In the genomic region with DNA sequence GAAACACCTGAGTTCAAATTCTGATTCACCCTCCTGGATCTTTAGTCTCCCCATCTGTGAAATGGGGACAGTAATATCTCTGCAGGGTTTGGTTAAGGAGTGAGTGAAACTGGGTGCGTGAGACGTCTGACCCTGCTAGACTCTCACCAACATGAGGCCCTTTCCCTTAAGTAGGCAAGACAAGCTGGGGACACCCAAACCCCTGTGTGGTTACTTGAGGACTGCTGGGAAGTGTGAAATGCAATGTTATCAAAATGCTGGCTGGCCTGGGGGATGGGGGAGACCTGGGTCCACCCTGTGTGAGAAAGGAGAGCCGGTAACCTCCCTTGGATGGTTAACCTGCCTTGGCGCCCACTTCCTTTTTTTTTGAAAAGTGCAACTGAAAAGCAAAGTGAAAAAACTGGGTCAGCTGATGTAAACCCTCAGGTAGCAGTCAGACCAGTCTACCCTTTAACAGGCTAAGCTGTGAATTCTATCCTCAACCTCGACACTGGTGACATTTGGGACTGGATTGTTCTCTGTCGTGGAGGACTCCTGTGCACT, we compare ENCODE assay signal across 9 cellular contexts.
DNase-seq lines count a peak whose midpoint lies in the region; ATAC-seq and TF ChIP-seq lines count a peak whose summit lies in the region.
"Had no signal": no experiment of that assay in that cellular context is flagged by ENCODE, and none has a peak within 500 bp of the region (broad histone marks: within the 10 kb centered on the region; RNA-seq: fewer than 3 reads in every experiment).

No MANE protein-coding gene starts in this region.

- no peak overlapping the region for H3K4me3 ChIP-seq in ovary

- 59 to 75% (median 66%) methylated on average over 6 of the region's 6 CpGs for WGBS in ovary, 3 donors

- peaks cover 30% of the 10 kb centered on the region for H3K4me1 Mint-ChIP-seq in CD4-positive, alpha-beta T cell (ENCODE audit: low read depth)
- peaks cover 54% of the 10 kb centered on the region for H3K4me1 Mint-ChIP-seq in activated CD8-positive, alpha-beta T cell treated with anti-CD3 and anti-CD28 coated beads, Interleukin-2, amount 10 ng/mL, durations not matched to agents 7 days and 5 days (ENCODE audit: low read depth)

- ATAC-seq in CD4-positive, alpha-beta T cell (ENCODE audit: poor library complexity) = peak; percentile 61
- ATAC-seq in HG03025 (IDR thresholded peaks at IDR 0.05; ENCODE audit: low FRiP score, unreplicated experiment) = peak; percentile 72
- peak; percentile 81 for ATAC-seq in activated CD8-positive, alpha-beta T cell treated with anti-CD3 and anti-CD28 coated beads, Interleukin-2, amount 10 ng/mL, durations not matched to agents 7 days and 5 days

- CTCF ChIA-PET in CD4-positive, alpha-beta T cell (lab: Charles Lee) = interaction anchor here (1.3 to 1.7 kb wide), 3 partner anchors 82 to 109 kb away, joined by 3 to 4 read pairs (median 4); partner anchors contain the start of genes ATG16L1 and INPP5D
- CTCF ChIA-PET in activated CD8-positive, alpha-beta T cell treated with anti-CD3 and anti-CD28 coated beads, Interleukin-2, amount 10 ng/mL, durations not matched to agents 7 days and 5 days (lab: Charles Lee) = interaction anchor here (1.1 to 1.7 kb wide), 3 partner anchors 12 to 88 kb away, joined by 3 to 12 read pairs (median 5); partner anchors contain the start of gene INPP5D

- H3K4me3 Mint-ChIP-seq in CD4-positive, alpha-beta T cell = peak overlapping the region; percentile 56
- H3K4me3 Mint-ChIP-seq in activated CD8-positive, alpha-beta T cell treated with anti-CD3 and anti-CD28 coated beads, Interleukin-2, amount 10 ng/mL, durations not matched to agents 7 days and 5 days = peak overlapping the region; percentile 57

- TF ChIP-seq POLR2A in GM19193 (IDR thresholded peaks at IDR 0.05; ENCODE audit: extremely low read depth, insufficient read depth, insufficient read length) (peak; percentile 13), ovary (IDR thresholded peaks at IDR 0.05) (no peak)

- intact Hi-C loops in CD4-positive, alpha-beta T cell (cut with DNase I, micrococcal nuclease) = no loop called here
- intact Hi-C loops in ovary (cut with DNase I) = no loop called here

- no peak for DNase-seq in CD4-positive, alpha-beta T cell
- peak; percentile 79 for DNase-seq in activated CD8-positive, alpha-beta T cell treated with anti-CD3 and anti-CD28 coated beads, Interleukin-2, amount 10 ng/mL, durations not matched to agents 7 days and 5 days
- DNase-seq in LoVo (ENCODE audit: low spot score) (no peak), GDM1 (lab: John Stamatoyannopoulos, UW) (no peak), ovary (no peak), mucosa of gallbladder (ENCODE audit: low spot score) (no peak)
- DNase-seq: NCI-H2227 treated with DMSO at 0.1 percent for 48 hours had no signal

- no peaks in the 10 kb centered on the region for H3K9me3 ChIP-seq in CD4-positive, alpha-beta T cell (ENCODE audit: control insufficient read depth, low read length)
- H3K9me3 ChIP-seq in ovary = no peaks in the 10 kb centered on the region

- H3K27ac Mint-ChIP-seq in CD4-positive, alpha-beta T cell = peak overlapping the region; percentile 68
- peak overlapping the region; percentile 91 for H3K27ac Mint-ChIP-seq in activated CD8-positive, alpha-beta T cell treated with anti-CD3 and anti-CD28 coated beads, Interleukin-2, amount 10 ng/mL, durations not matched to agents 7 days and 5 days

- peaks cover 92% of the 10 kb centered on the region for H3K36me3 Mint-ChIP-seq in CD4-positive, alpha-beta T cell (ENCODE audit: low read depth)
- peaks cover 89% of the 10 kb centered on the region for H3K36me3 Mint-ChIP-seq in activated CD8-positive, alpha-beta T cell treated with anti-CD3 and anti-CD28 coated beads, Interleukin-2, amount 10 ng/mL, durations not matched to agents 7 days and 5 days (ENCODE audit: low read depth)

- no peaks in the 10 kb centered on the region for H3K27me3 Mint-ChIP-seq in CD4-positive, alpha-beta T cell
- H3K27me3 Mint-ChIP-seq in activated CD8-positive, alpha-beta T cell treated with anti-CD3 and anti-CD28 coated beads, Interleukin-2, amount 10 ng/mL, durations not matched to agents 7 days and 5 days (ENCODE audit: low read depth) = no peaks in the 10 kb centered on the region

- no peak overlapping the region for H3K27ac ChIP-seq in CD4-positive, alpha-beta T cell (ENCODE audit: low read depth, low read length)
- no peak overlapping the region for H3K27ac ChIP-seq in ovary

- POLR2A ChIA-PET in CD4-positive, alpha-beta T cell (lab: Charles Lee) = interaction anchor here (0.8 kb wide), 1 partner anchor 82 kb away, joined by 3 read pairs; no protein-coding TSS in a partner anchor
- POLR2A ChIA-PET in activated CD8-positive, alpha-beta T cell treated with anti-CD3 and anti-CD28 coated beads, Interleukin-2, amount 10 ng/mL, durations not matched to agents 7 days and 5 days (lab: Charles Lee) = interaction anchor here (0.7 to 2.2 kb wide), 7 partner anchors 37 to 443 kb away, joined by 3 to 19 read pairs (median 3); partner anchors contain the start of gene INPP5D

- no peaks in the 10 kb centered on the region for H3K4me1 ChIP-seq in ovary (ENCODE audit: insufficient read depth)

- no peaks in the 10 kb centered on the region for H3K9me3 Mint-ChIP-seq in CD4-positive, alpha-beta T cell
- no peaks in the 10 kb centered on the region for H3K9me3 Mint-ChIP-seq in activated CD8-positive, alpha-beta T cell treated with anti-CD3 and anti-CD28 coated beads, Interleukin-2, amount 10 ng/mL, durations not matched to agents 7 days and 5 days (ENCODE audit: insufficient read depth)

- no peak for TF ChIP-seq EP300 in ovary (IDR thresholded peaks at IDR 0.05)

- no peaks in the 10 kb centered on the region for H3K36me3 ChIP-seq in ovary

- no peaks in the 10 kb centered on the region for H3K27me3 ChIP-seq in CD4-positive, alpha-beta T cell (ENCODE audit: control insufficient read depth, insufficient read depth, low read length)
- H3K27me3 ChIP-seq in ovary = no peaks in the 10 kb centered on the region

- no peak for TF ChIP-seq CTCF in CD4-positive, alpha-beta T cell (IDR thresholded peaks at IDR 0.05)
- no peak for TF ChIP-seq CTCF in ovary (IDR thresholded peaks at IDR 0.05)
